ENCODE assay signal across 8 cellular contexts in genomic region chr1:239952348-239953307, GRCh38.
DNase-seq lines count a peak whose midpoint lies in the region; ATAC-seq and TF ChIP-seq lines count a peak whose summit lies in the region.

No MANE protein-coding gene starts in this region.

- H2AK5ac ChIP-seq in mesendoderm (ENCODE audit: low read length), result no peak overlapping the region

- no peaks in the 10 kb centered on the region for H3K4me1 Mint-ChIP-seq in activated CD8-positive, alpha-beta T cell treated with anti-CD3 and anti-CD28 coated beads for 36 hours (ENCODE audit: low read depth)
- H3K4me1 Mint-ChIP-seq in activated CD8-positive, alpha-beta T cell treated with anti-CD3 and anti-CD28 coated beads, Interleukin-2, amount 10 ng/mL, durations not matched to agents 7 days and 5 days (ENCODE audit: low read depth), result no peaks in the 10 kb centered on the region
- no peaks in the 10 kb centered on the region for H3K4me1 Mint-ChIP-seq in activated T-helper 17 cell treated with anti-CD3 and anti-CD28 coated beads, Interleukin-2, amount 50 U/mL, for 72 hours

- no peaks in the 10 kb centered on the region for H3K79me1 ChIP-seq in mesendoderm (ENCODE audit: low read length)

- no peak overlapping the region for H3K56ac ChIP-seq in mesendoderm (ENCODE audit: low read length)

- no peak overlapping the region for H3K4me3 ChIP-seq in WERI-Rb-1 (ENCODE audit: low read depth, low read length)
- no peak overlapping the region for H3K4me3 ChIP-seq in mesendoderm (ENCODE audit: low read length)

- H3K9me3 ChIP-seq in WERI-Rb-1 (ENCODE audit: severe bottlenecking), result no peaks in the 10 kb centered on the region

- no peak overlapping the region for H3K4ac ChIP-seq in mesendoderm (ENCODE audit: low read depth, low read length)

- H3K4me3 Mint-ChIP-seq in activated CD8-positive, alpha-beta T cell treated with anti-CD3 and anti-CD28 coated beads for 36 hours, result no peak overlapping the region
- no peak overlapping the region for H3K4me3 Mint-ChIP-seq in activated CD8-positive, alpha-beta T cell treated with anti-CD3 and anti-CD28 coated beads, Interleukin-2, amount 10 ng/mL, durations not matched to agents 7 days and 5 days
- H3K4me3 Mint-ChIP-seq in activated T-helper 17 cell treated with anti-CD3 and anti-CD28 coated beads, Interleukin-2, amount 50 U/mL, for 72 hours, result no peak overlapping the region

- peak overlapping the region; percentile 10 for H3K27ac ChIP-seq in WERI-Rb-1
- H3K27ac ChIP-seq in mesendoderm (ENCODE audit: low read depth, low read length), result no peak overlapping the region

- DNase-seq in activated CD8-positive, alpha-beta T cell treated with anti-CD3 and anti-CD28 coated beads for 36 hours, result peak; percentile 2
- DNase-seq in activated CD8-positive, alpha-beta T cell treated with anti-CD3 and anti-CD28 coated beads, Interleukin-2, amount 10 ng/mL, durations not matched to agents 7 days and 5 days, result no peak
- DNase-seq in WERI-Rb-1 (peak; percentile 85), mesendoderm (peak; percentile 68), NCI-H1694 treated with DMSO at 0.1 percent for 48 hours (lab: John Stamatoyannopoulos, UW) (no peak)

- H3K36me3 ChIP-seq in WERI-Rb-1, result no peaks in the 10 kb centered on the region
- H3K36me3 ChIP-seq in mesendoderm (ENCODE audit: control insufficient read depth, insufficient read depth, low read length), result no peaks in the 10 kb centered on the region

- no peak overlapping the region for H3K18ac ChIP-seq in mesendoderm (ENCODE audit: low read length)

- no peaks in the 10 kb centered on the region for H3K36me3 Mint-ChIP-seq in activated CD8-positive, alpha-beta T cell treated with anti-CD3 and anti-CD28 coated beads for 36 hours (ENCODE audit: low read depth)
- H3K36me3 Mint-ChIP-seq in activated CD8-positive, alpha-beta T cell treated with anti-CD3 and anti-CD28 coated beads, Interleukin-2, amount 10 ng/mL, durations not matched to agents 7 days and 5 days (ENCODE audit: low read depth), result no peaks in the 10 kb centered on the region
- no peaks in the 10 kb centered on the region for H3K36me3 Mint-ChIP-seq in activated T-helper 17 cell treated with anti-CD3 and anti-CD28 coated beads, Interleukin-2, amount 50 U/mL, for 72 hours (ENCODE audit: low read depth)

- H2BK120ac ChIP-seq in mesendoderm (ENCODE audit: low read depth, low read length), result no peak overlapping the region

- intact Hi-C loops in activated CD8-positive, alpha-beta T cell treated with anti-CD3 and anti-CD28 coated beads for 36 hours (cut with micrococcal nuclease), result no loop called here

- H4K8ac ChIP-seq in mesendoderm (ENCODE audit: low read depth, low read length), result no peak overlapping the region

- H3K27me3 Mint-ChIP-seq in activated CD8-positive, alpha-beta T cell treated with anti-CD3 and anti-CD28 coated beads for 36 hours, result no peaks in the 10 kb centered on the region
- no peaks in the 10 kb centered on the region for H3K27me3 Mint-ChIP-seq in activated CD8-positive, alpha-beta T cell treated with anti-CD3 and anti-CD28 coated beads, Interleukin-2, amount 10 ng/mL, durations not matched to agents 7 days and 5 days (ENCODE audit: low read depth)
- peaks cover 7% of the 10 kb centered on the region for H3K27me3 Mint-ChIP-seq in activated T-helper 17 cell treated with anti-CD3 and anti-CD28 coated beads, Interleukin-2, amount 50 U/mL, for 72 hours

- H3K27me3 ChIP-seq in WERI-Rb-1 (ENCODE audit: insufficient read depth, low read depth, severe bottlenecking) (no peaks in the 10 kb centered on the region), mesendoderm (ENCODE audit: insufficient read depth, low read length, poor library complexity) (no peaks in the 10 kb centered on the region)

- H3K4me1 ChIP-seq in mesendoderm (ENCODE audit: control insufficient read depth, low read depth, low read length), result no peaks in the 10 kb centered on the region

- H3K79me2 ChIP-seq in mesendoderm (ENCODE audit: control insufficient read depth, insufficient read depth, low read length), result no peaks in the 10 kb centered on the region

- POLR2A ChIA-PET in activated CD8-positive, alpha-beta T cell treated with anti-CD3 and anti-CD28 coated beads for 36 hours (lab: Charles Lee), result no interaction called here
- POLR2A ChIA-PET in activated CD8-positive, alpha-beta T cell treated with anti-CD3 and anti-CD28 coated beads, Interleukin-2, amount 10 ng/mL, durations not matched to agents 7 days and 5 days (lab: Charles Lee), result no interaction called here

- peak; percentile 52 for TF ChIP-seq CTCF in activated CD8-positive, alpha-beta T cell treated with anti-CD3 and anti-CD28 coated beads for 36 hours (IDR thresholded peaks at IDR 0.05)
- TF ChIP-seq CTCF in WERI-Rb-1 (IDR thresholded peaks at IDR 0.05; ENCODE audit: low read depth, low read length), result peak; percentile 90

- no peaks in the 10 kb centered on the region for H3K9me3 Mint-ChIP-seq in activated CD8-positive, alpha-beta T cell treated with anti-CD3 and anti-CD28 coated beads for 36 hours
- no peaks in the 10 kb centered on the region for H3K9me3 Mint-ChIP-seq in activated CD8-positive, alpha-beta T cell treated with anti-CD3 and anti-CD28 coated beads, Interleukin-2, amount 10 ng/mL, durations not matched to agents 7 days and 5 days (ENCODE audit: insufficient read depth)
- H3K9me3 Mint-ChIP-seq in activated T-helper 17 cell treated with anti-CD3 and anti-CD28 coated beads, Interleukin-2, amount 50 U/mL, for 72 hours, result no peaks in the 10 kb centered on the region

- H2BK5ac ChIP-seq in mesendoderm (ENCODE audit: low read length), result no peak overlapping the region

- no peak overlapping the region for H2BK15ac ChIP-seq in mesendoderm (replicated peaks; ENCODE audit: low read depth)

- WGBS in mesendoderm (ENCODE audit: extremely low coverage, insufficient coverage, low lambda C conversion rate), result no CpG with 5 or more reads among the region's 10 CpGs

- no peak overlapping the region for H3K27ac Mint-ChIP-seq in activated CD8-positive, alpha-beta T cell treated with anti-CD3 and anti-CD28 coated beads for 36 hours
- H3K27ac Mint-ChIP-seq in activated CD8-positive, alpha-beta T cell treated with anti-CD3 and anti-CD28 coated beads, Interleukin-2, amount 10 ng/mL, durations not matched to agents 7 days and 5 days, result no peak overlapping the region
- no peak overlapping the region for H3K27ac Mint-ChIP-seq in activated T-helper 17 cell treated with anti-CD3 and anti-CD28 coated beads, Interleukin-2, amount 50 U/mL, for 72 hours

- H3K9ac ChIP-seq in mesendoderm (ENCODE audit: low read length), result no peak overlapping the region

- H3K23ac ChIP-seq in mesendoderm (ENCODE audit: low read length), result no peak overlapping the region

- no peak overlapping the region for H3K4me2 ChIP-seq in mesendoderm (ENCODE audit: low read length)

- CTCF ChIA-PET in activated CD8-positive, alpha-beta T cell treated with anti-CD3 and anti-CD28 coated beads for 36 hours (lab: Charles Lee), result interaction anchor here (1.0 to 3.8 kb wide), 22 partner anchors 9 to 243 kb away, joined by 3 to 26 read pairs (median 4); no protein-coding TSS in a partner anchor
- CTCF ChIA-PET in activated CD8-positive, alpha-beta T cell treated with anti-CD3 and anti-CD28 coated beads, Interleukin-2, amount 10 ng/mL, durations not matched to agents 7 days and 5 days (lab: Charles Lee), result interaction anchor here (0.6 to 1.5 kb wide), 7 partner anchors 11 to 60 kb away, joined by 3 to 10 read pairs (median 3); no protein-coding TSS in a partner anchor

- no peak overlapping the region for H4K5ac ChIP-seq in mesendoderm (ENCODE audit: low read length)

- no peak for ATAC-seq in activated CD8-positive, alpha-beta T cell treated with anti-CD3 and anti-CD28 coated beads for 36 hours
- ATAC-seq in activated CD8-positive, alpha-beta T cell treated with anti-CD3 and anti-CD28 coated beads, Interleukin-2, amount 10 ng/mL, durations not matched to agents 7 days and 5 days, result no peak
- ATAC-seq in HG02885 (IDR thresholded peaks at IDR 0.05; ENCODE audit: poor library complexity, unreplicated experiment) (peak; percentile 61), HG02642 (IDR thresholded peaks at IDR 0.05; ENCODE audit: poor library complexity, unreplicated experiment) (no peak)
- no peak for ATAC-seq in activated T-helper 17 cell treated with anti-CD3 and anti-CD28 coated beads, Interleukin-2, amount 50 U/mL, for 72 hours (replicated peaks)

Comparison
In these comparisons a context has a peak if more than half of its experiments do, and no peak if none do; other contexts are left out.
1. DNase-seq: peak in activated CD8-positive, alpha-beta T cell treated with anti-CD3 and anti-CD28 coated beads for 36 hours (single experiment), WERI-Rb-1 (single experiment) and mesendoderm (single experiment); none in activated CD8-positive, alpha-beta T cell treated with anti-CD3 and anti-CD28 coated beads, Interleukin-2, amount 10 ng/mL, durations not matched to agents 7 days and 5 days (single experiment) and NCI-H1694 treated with DMSO at 0.1 percent for 48 hours (single experiment).